In the genomic region with DNA sequence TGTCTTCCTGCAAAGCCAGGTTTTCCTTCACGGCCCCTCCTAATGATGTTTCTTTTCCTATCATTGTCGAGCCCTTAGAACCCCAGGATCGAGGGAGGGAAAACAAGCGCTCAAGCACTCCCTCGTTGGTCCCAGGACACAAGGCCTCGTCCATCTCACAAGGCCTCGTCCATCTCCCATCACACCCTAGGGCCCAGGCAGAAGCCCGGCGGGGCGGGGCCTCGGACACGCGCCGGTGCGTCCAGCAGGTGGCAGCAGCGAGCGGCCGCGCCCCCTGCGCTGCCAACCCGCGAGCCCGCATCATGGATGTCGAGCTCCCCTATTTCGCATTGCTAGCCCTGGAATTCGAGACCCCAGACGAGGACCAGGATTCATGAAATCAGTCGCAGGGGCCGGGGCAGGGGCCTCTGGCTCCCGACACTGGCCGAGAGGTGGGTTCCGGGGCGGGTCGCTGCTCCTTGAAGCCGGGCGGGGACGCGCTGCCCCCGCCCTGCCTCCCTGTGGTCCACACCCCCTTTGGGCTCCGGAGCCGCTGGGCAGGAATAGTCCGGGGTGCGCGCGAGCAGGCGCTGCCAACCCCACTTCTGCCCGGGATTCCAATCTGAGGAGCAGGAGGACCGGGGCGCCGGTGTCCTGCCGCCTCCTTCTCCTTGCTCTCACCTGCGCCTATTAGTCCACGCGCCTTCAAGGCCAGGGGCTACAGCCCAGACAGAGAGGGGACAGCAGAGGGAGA, we compare ENCODE assay signal across 8 cellular contexts. TPM values are rescaled to one million over a fixed set of nuclear protein-coding genes. Genes with fewer than 3 reads are reported as not detected.
DNase-seq lines count a peak whose midpoint lies in the region; ATAC-seq lines count a peak whose summit lies in the region.

A gene (plus strand): TSS at position 270 of the 733 bp plus-strand sequence. CDS start 603 bp downstream, outside the sequence.

- H3K36me3 Mint-ChIP-seq in CD4-positive, alpha-beta memory T cell = no peaks in the 10 kb centered on the region
- no peaks in the 10 kb centered on the region for H3K36me3 Mint-ChIP-seq in activated naive CD4-positive, alpha-beta T cell treated with anti-CD3 and anti-CD28 coated beads, Interleukin-2, amount 50 U/mL, for 24 hours

- H3K27me3 Mint-ChIP-seq in CD4-positive, alpha-beta memory T cell = peaks cover 4 to 18% of the 10 kb centered on the region in 2 donors
- H3K27me3 Mint-ChIP-seq in activated naive CD4-positive, alpha-beta T cell treated with anti-CD3 and anti-CD28 coated beads, Interleukin-2, amount 50 U/mL, for 24 hours = peaks cover 4% of the 10 kb centered on the region

- ATAC-seq in GM19452 (IDR thresholded peaks at IDR 0.05; ENCODE audit: unreplicated experiment) = peak; percentile 98
- ATAC-seq in HG03571 (IDR thresholded peaks at IDR 0.05; ENCODE audit: unreplicated experiment) = peak; percentile 85

- H3K36me3 ChIP-seq in CD4-positive, alpha-beta memory T cell (ENCODE audit: insufficient read depth, low read length) = no peaks in the 10 kb centered on the region
- peaks cover 15% of the 10 kb centered on the region for H3K36me3 ChIP-seq in SJSA1

- intact Hi-C loops in CD4-positive, alpha-beta memory T cell (cut with micrococcal nuclease) = loop anchor here (1.0 to 10.0 kb wide), 4 partner anchors 123 to 423 kb away; no protein-coding TSS in a partner anchor

- CTCF ChIA-PET in CD4-positive, alpha-beta memory T cell (lab: Charles Lee; ENCODE audit: partially characterized antibody) = interaction anchor here (0.6 to 10.3 kb wide), 24 partner anchors 9 to 290 kb away, joined by 3 to 190 read pairs (median 6); a partner anchor contains a TSS

- peaks cover 0 to 5% (median under 1%) of the 10 kb centered on the region in 4 donors for H3K4me1 Mint-ChIP-seq in CD4-positive, alpha-beta memory T cell
- H3K4me1 Mint-ChIP-seq in activated naive CD4-positive, alpha-beta T cell treated with anti-CD3 and anti-CD28 coated beads, Interleukin-2, amount 50 U/mL, for 24 hours = peaks cover 3% of the 10 kb centered on the region

- H3K4me3 Mint-ChIP-seq in CD4-positive, alpha-beta memory T cell = peak within 1 kb of the TSS; percentile 33 to 76 (median 56)
- peak within 1 kb of the TSS; percentile 68 for H3K4me3 Mint-ChIP-seq in activated naive CD4-positive, alpha-beta T cell treated with anti-CD3 and anti-CD28 coated beads, Interleukin-2, amount 50 U/mL, for 24 hours

- H3K4me3 ChIP-seq in CD4-positive, alpha-beta memory T cell (ENCODE audit: low read length in 2 of 2) = peak within 1 kb of the TSS in 1 of 2 donors; percentile 58
- H3K4me3 ChIP-seq in SJSA1 = peak within 1 kb of the TSS; percentile 71

- no peaks in the 10 kb centered on the region for H3K27me3 ChIP-seq in CD4-positive, alpha-beta memory T cell (ENCODE audit: insufficient read depth, low read length)
- no peaks in the 10 kb centered on the region for H3K27me3 ChIP-seq in SJSA1 (replicated peaks)

- no peak within 1 kb of the TSS for H3K27ac ChIP-seq in CD4-positive, alpha-beta memory T cell (ENCODE audit: low read depth, low read length)
- H3K27ac ChIP-seq in SJSA1 (peak within 1 kb of the TSS; percentile 45), substantia nigra (ENCODE audit: low read depth, low read length, poor library complexity, severe bottlenecking) (peak within 1 kb of the TSS; percentile 69)

- H3K9me3 Mint-ChIP-seq in CD4-positive, alpha-beta memory T cell = peaks cover 0 to 6% (median 0%) of the 10 kb centered on the region in 8 donors
- no peaks in the 10 kb centered on the region for H3K9me3 Mint-ChIP-seq in activated naive CD4-positive, alpha-beta T cell treated with anti-CD3 and anti-CD28 coated beads, Interleukin-2, amount 50 U/mL, for 24 hours

- no peaks in the 10 kb centered on the region for H3K9me3 ChIP-seq in CD4-positive, alpha-beta memory T cell (ENCODE audit: control insufficient read depth in 1 of 2, low read length in 2 of 2)
- H3K9me3 ChIP-seq in SJSA1 (replicated peaks) = no peaks in the 10 kb centered on the region

- peaks cover 10% of the 10 kb centered on the region for H3K4me1 ChIP-seq in CD4-positive, alpha-beta memory T cell (ENCODE audit: insufficient read depth, low read length)
- H3K4me1 ChIP-seq in SJSA1 (replicated peaks) = peaks cover 52% of the 10 kb centered on the region

- peak within 1 kb of the TSS in 1 of 7 donors; percentile 36 for H3K27ac Mint-ChIP-seq in CD4-positive, alpha-beta memory T cell
- no peak within 1 kb of the TSS for H3K27ac Mint-ChIP-seq in activated naive CD4-positive, alpha-beta T cell treated with anti-CD3 and anti-CD28 coated beads, Interleukin-2, amount 50 U/mL, for 24 hours

- POLR2A ChIA-PET in CD4-positive, alpha-beta memory T cell (lab: Charles Lee; ENCODE audit: partially characterized antibody) = interaction anchor here (1.0 to 2.1 kb wide), 2 partner anchors 99 to 123 kb away, joined by 3 to 7 read pairs; no protein-coding TSS in a partner anchor

- DNase-seq in CD4-positive, alpha-beta memory T cell = peak; percentile 58 to 79 (median 68)
- peak; percentile 81 to 95 for DNase-seq in SJSA1 (ENCODE audit: low read depth in 1 of 2, low spot score in 2 of 2)
- DNase-seq in glomerular endothelial cell (ENCODE audit: extremely low read depth, low read depth, low spot score) = no peak
- peak; percentile 56 for DNase-seq in occipital lobe (lab: John Stamatoyannopoulos, UW)
- DNase-seq in substantia nigra (lab: John Stamatoyannopoulos, UW) = peak in 44 of 49 donors; percentile 4 to 86 (median 56)

RNA-seq across cellular contexts. Expression of the gene that starts here (rescaled TPM):
- not detected for total RNA-seq in CD4-positive, alpha-beta memory T cell
- polyA plus RNA-seq in CD4-positive, alpha-beta memory T cell = not detected
- total RNA-seq in SJSA1 (2014; rRNA removed; shearing (Covaris generic)) = 24.1 and 32.8 TPM in 2 replicates
- 57.9 and 60.4 TPM in 2 replicates for total RNA-seq in glomerular endothelial cell
- total RNA-seq in occipital lobe = 5.8 TPM

Comparison
In these comparisons a context has a peak if more than half of its experiments do, and no peak if none do; other contexts are left out.
1. Peak in DNase-seq in CD4-positive, alpha-beta memory T cell; RNA of the gene not detected or under 1 TPM.